16 cellular contexts compared by ENCODE assay signal in genomic region chr16:86196687-86197391, GRCh38.
DNase-seq lines count a peak whose midpoint lies in the region; ATAC-seq, FAIRE-seq and TF ChIP-seq lines count a peak whose summit lies in the region.
"Had no signal": no experiment of that assay in that cellular context is flagged by ENCODE, and none has a peak within 500 bp of the region (broad histone marks: within the 10 kb centered on the region; RNA-seq: fewer than 3 reads in every experiment).

No MANE protein-coding gene starts in this region.

- no peaks in the 10 kb centered on the region for H4K20me1 ChIP-seq in astrocyte (ENCODE audit: insufficient read depth, low read length)

- H3K27me3 ChIP-seq in astrocyte (ENCODE audit: insufficient read depth, low read length) (peaks cover 62% of the 10 kb centered on the region), gastroesophageal sphincter (peaks cover 12% of the 10 kb centered on the region), mucosa of stomach (ENCODE audit: control insufficient read depth, insufficient read depth, low read length) (peaks cover 19% of the 10 kb centered on the region), transverse colon (peaks cover 58% of the 10 kb centered on the region)

- in situ Hi-C loops in transverse colon (cut with MboI; ENCODE audit: low pct_ligation_motif_present in 1 of 4, low pct_unique_long_range_greater_than_20kb in 1 of 4, low sequenced_read_pairs in 3 of 4) = loop anchor here in 3 of 4 donors (10.0 to 25.0 kb wide), 2 partner anchors 122 to 315 kb away; partner anchors contain the start of gene FOXF1 (in 3 of the 3)

- H3K9me3 Mint-ChIP-seq in astrocyte (ENCODE audit: unreplicated experiment) = no peaks in the 10 kb centered on the region

- peaks cover 41% of the 10 kb centered on the region for H3K27me3 Mint-ChIP-seq in astrocyte (ENCODE audit: low read depth, unreplicated experiment)

- H2AFZ ChIP-seq in astrocyte (ENCODE audit: low read depth, low read length) = no peak overlapping the region

- H3K36me3 ChIP-seq in astrocyte (ENCODE audit: insufficient read depth, low read length) = no peaks in the 10 kb centered on the region
- no peaks in the 10 kb centered on the region for H3K36me3 ChIP-seq in gastroesophageal sphincter
- no peaks in the 10 kb centered on the region for H3K36me3 ChIP-seq in mucosa of stomach (ENCODE audit: control insufficient read depth, insufficient read depth, low read length)
- no peaks in the 10 kb centered on the region for H3K36me3 ChIP-seq in transverse colon

- no peak overlapping the region for H3K4me2 ChIP-seq in astrocyte (ENCODE audit: low read length)

- H3K9me3 ChIP-seq in astrocyte (ENCODE audit: insufficient read depth, low read depth, low read length) (no peaks in the 10 kb centered on the region), gastroesophageal sphincter (no peaks in the 10 kb centered on the region), mucosa of stomach (ENCODE audit: control insufficient read depth, low read length) (no peaks in the 10 kb centered on the region), transverse colon (no peaks in the 10 kb centered on the region)

- no peak for TF ChIP-seq EP300 in gastroesophageal sphincter (IDR thresholded peaks at IDR 0.05)
- TF ChIP-seq EP300 in transverse colon (IDR thresholded peaks at IDR 0.05; ENCODE audit: low read depth) = no peak

- no peak for FAIRE-seq in astrocyte (lab: Jason Lieb, UNC)
- FAIRE-seq: GM12878, GM18507 had no signal

- H3K9ac ChIP-seq in astrocyte (ENCODE audit: low read length) (no peak overlapping the region), mucosa of stomach (ENCODE audit: low read length) (peak overlapping the region; percentile 61)

- no peak for DNase-seq in astrocyte (ENCODE audit: low read depth)
- DNase-seq in transverse colon = no peak
- DNase-seq in activated CD4-positive, CD25-positive, alpha-beta regulatory T cell treated with anti-CD3 and anti-CD28 coated beads, Interleukin-2, amount 50 U/mL, for 72 hours = no peak
- no peak for DNase-seq in kidney tubule cell (ENCODE audit: low spot score)
- DNase-seq: AML-193, Calu3, DMS79, NCI-H226, NCI-H526 treated with DMSO at 0.1 percent for 48 hours, OCI-M1 had no signal

- TF ChIP-seq CTCF in astrocyte (IDR thresholded peaks at IDR 0.05; ENCODE audit: insufficient read depth, low read depth, low read length) (no peak), gastroesophageal sphincter (IDR thresholded peaks at IDR 0.05) (no peak), transverse colon (IDR thresholded peaks at IDR 0.05) (no peak)

- peaks cover 10% of the 10 kb centered on the region for H3K4me1 Mint-ChIP-seq in astrocyte (ENCODE audit: low read depth, unreplicated experiment)

- intact Hi-C loops in transverse colon (cut with DNase I; ENCODE audit: low total_unique reads) = loop anchor here (5.0 kb wide), 1 partner anchor 120 kb away; no protein-coding TSS in a partner anchor

- no peak overlapping the region for H3K4me3 ChIP-seq in astrocyte (ENCODE audit: insufficient read depth, low read depth, low read length)
- peak overlapping the region in 1 of 2 donors; percentile 45 for H3K4me3 ChIP-seq in gastroesophageal sphincter
- H3K4me3 ChIP-seq in mucosa of stomach (ENCODE audit: low read length) = no peak overlapping the region
- H3K4me3 ChIP-seq in transverse colon = peak overlapping the region in 2 of 4 donors; percentile 13 to 17
- H3K4me3 ChIP-seq: GM12878 had no signal

- no peaks in the 10 kb centered on the region for H3K36me3 Mint-ChIP-seq in astrocyte (ENCODE audit: low read depth, unreplicated experiment)

- ATAC-seq in gastroesophageal sphincter (no peak), HG03095 (IDR thresholded peaks at IDR 0.05; ENCODE audit: unreplicated experiment) (no peak)
- ATAC-seq: GM12878, HCT116 had no signal

- H3K4me3 Mint-ChIP-seq in astrocyte (ENCODE audit: unreplicated experiment) = peak overlapping the region; percentile 12

- H3K27ac ChIP-seq in astrocyte (ENCODE audit: low read depth, low read length) (no peak overlapping the region), gastroesophageal sphincter (peak overlapping the region; percentile 20 to 94 (median 86)), transverse colon (peak overlapping the region; percentile 81 to 91 (median 86))

- TF ChIP-seq POLR2A in gastroesophageal sphincter (IDR thresholded peaks at IDR 0.05) (no peak), transverse colon (IDR thresholded peaks at IDR 0.05) (no peak)

- H3K4me1 ChIP-seq in astrocyte (ENCODE audit: insufficient read depth, low read length) (no peaks in the 10 kb centered on the region), gastroesophageal sphincter (peaks cover 0 to 58% (median 0%) of the 10 kb centered on the region in 3 donors), mucosa of stomach (ENCODE audit: control insufficient read depth, insufficient read depth, low read length) (peaks cover 12% of the 10 kb centered on the region), transverse colon (peaks cover 0 to 11% (median 10%) of the 10 kb centered on the region in 4 donors)

- no peaks in the 10 kb centered on the region for H3K79me2 ChIP-seq in astrocyte (ENCODE audit: insufficient read depth, low read length)

- 50 to 88% methylated on average over 18 of the region's 18 CpGs for WGBS in gastroesophageal sphincter (ENCODE audit: low coverage in 1 of 2), 2 donors
- 62 to 65% methylated on average over 15 to 18 of the region's 18 CpGs for WGBS in transverse colon (ENCODE audit: low coverage in 1 of 2), 2 donors

- peak overlapping the region; percentile 50 for H3K27ac Mint-ChIP-seq in astrocyte (ENCODE audit: unreplicated experiment)
